Comparison of ENCODE assay signal across 10 cellular contexts in genomic region chr1:93988634-93989350, GRCh38.
DNase-seq lines count a peak whose midpoint lies in the region; TF ChIP-seq lines count a peak whose summit lies in the region.
"Had no signal": no experiment of that assay in that cellular context is flagged by ENCODE, and none has a peak within 500 bp of the region (broad histone marks: within the 10 kb centered on the region; RNA-seq: fewer than 3 reads in every experiment).

No MANE protein-coding gene starts in this region.

- DNase-seq in GM04504 (ENCODE audit: low read depth) (peak; percentile 50), RWPE1 (ENCODE audit: low spot score) (peak; percentile 82), fibroblast of the aortic adventitia (ENCODE audit: low read depth) (peak; percentile 97), skeletal muscle cell (ENCODE audit: low read depth) (peak; percentile 96), NCI-H345 treated with DMSO at 0.1 percent for 48 hours (lab: John Stamatoyannopoulos, UW; ENCODE audit: unreplicated experiment) (no peak), NCI-H2107 treated with DMSO at 0.1 percent for 48 hours (lab: John Stamatoyannopoulos, UW; ENCODE audit: unreplicated experiment) (no peak), LoVo (ENCODE audit: low spot score) (no peak), ecto neural progenitor cell (ENCODE audit: low spot score) (no peak)
- DNase-seq: gastrocnemius medialis, T1000 had no signal

- H3K4me3 ChIP-seq in fibroblast of the aortic adventitia (ENCODE audit: low read depth, low read length) (no peak overlapping the region), skeletal muscle cell (ENCODE audit: low read depth, low read length) (no peak overlapping the region)
- H3K4me3 ChIP-seq: gastrocnemius medialis had no signal

- CTCF ChIA-PET in RWPE1 (lab: Yijun Ruan, JAX) = interaction anchor here (0.9 kb wide), 1 partner anchor 56 kb away, joined by 3 read pairs; no protein-coding TSS in a partner anchor

- no peak for TF ChIP-seq CTCF in RWPE1 (conservative IDR thresholded peaks at IDR 0.05; ENCODE audit: low read depth)
- no peak for TF ChIP-seq CTCF in fibroblast of the aortic adventitia (IDR thresholded peaks at IDR 0.05; ENCODE audit: insufficient read depth, low read length)

- peak overlapping the region; percentile 41 for H3K27ac ChIP-seq in RWPE1

- POLR2A ChIA-PET in RWPE1 (lab: Yijun Ruan, JAX; ENCODE audit: low non-redundant PET) = interaction anchor here (0.8 kb wide), 1 partner anchor 30 kb away, joined by 3 read pairs; no protein-coding TSS in a partner anchor

Comparison
In these comparisons a context has a peak if more than half of its experiments do, and no peak if none do; other contexts are left out.
1. DNase-seq: peak in GM04504 (single experiment), RWPE1 (single experiment), fibroblast of the aortic adventitia (single experiment) and skeletal muscle cell (single experiment); none in NCI-H345 treated with DMSO at 0.1 percent for 48 hours (single experiment), NCI-H2107 treated with DMSO at 0.1 percent for 48 hours (single experiment), LoVo (single experiment) and ecto neural progenitor cell (single experiment).